ENCODE assay signal across 1 cellular context in genomic region chr7:100158229-100159098, GRCh38.
TF ChIP-seq lines count a peak whose summit lies in the region.

Gene TRAPPC14 (minus strand): TSS chr7:100158723. CDS start chr7:100158499, 224 bp downstream.

TF ChIP-seq in HepG2, 621 proteins besides CTCF, POLR2A, EP300 and RAD21 (continued from another document and continues in another):
- TF ChIP-seq FOXP4 (CRISPR knock-in tag; IDR thresholded peaks at IDR 0.05), result peak; percentile 21; the same call in 1 of the 2 replicates
- peak; percentile 53; the same call in 1 of the 2 replicates for TF ChIP-seq ZNF543 (CRISPR knock-in tag; IDR thresholded peaks at IDR 0.05)
- 0 out of 2 replicates have a peak, but pooled peaks have one; percentile 48 for TF ChIP-seq ZNF335 (CRISPR knock-in tag; IDR thresholded peaks at IDR 0.05)
- peak; percentile 59; the same call in 1 of the 2 replicates for TF ChIP-seq ZNF281 (CRISPR knock-in tag; IDR thresholded peaks at IDR 0.05; ENCODE audit: borderline replicate concordance)
- peak; percentile 86 for TF ChIP-seq TEAD3 (CRISPR knock-in tag; optimal IDR thresholded peaks at IDR 0.05; ENCODE audit: borderline replicate concordance)
- TF ChIP-seq ZNF20 (CRISPR knock-in tag; IDR thresholded peaks at IDR 0.05), result no peak
- TF ChIP-seq ZEB1 (IDR thresholded peaks at IDR 0.05; ENCODE audit: insufficient replicate concordance, low read depth), result no peak
- peak; percentile 56; the same call in 1 of the 2 replicates for TF ChIP-seq ARID5B (CRISPR knock-in tag; IDR thresholded peaks at IDR 0.05)
- 0 out of 2 replicates have a peak, but pooled peaks have one; percentile 24 for TF ChIP-seq DNMT1 (CRISPR knock-in tag; IDR thresholded peaks at IDR 0.05)
- peak; percentile 81 for TF ChIP-seq PHF20 (CRISPR knock-in tag; IDR thresholded peaks at IDR 0.05)
- TF ChIP-seq SP4 (CRISPR knock-in tag; IDR thresholded peaks at IDR 0.05), result peak; percentile 91
- TF ChIP-seq ZNF746 (CRISPR knock-in tag; IDR thresholded peaks at IDR 0.05), result no peak
- peak; percentile 66; the same call in 1 of the 2 replicates for TF ChIP-seq HES4 (CRISPR knock-in tag; IDR thresholded peaks at IDR 0.05; ENCODE audit: borderline replicate concordance)
- TF ChIP-seq ETV5 (CRISPR knock-in tag; IDR thresholded peaks at IDR 0.05; ENCODE audit: borderline replicate concordance), result peak; percentile 69; the same call in 1 of the 2 replicates
- peak; percentile 67 for TF ChIP-seq MAZ (IDR thresholded peaks at IDR 0.05; ENCODE audit: borderline replicate concordance, low read depth, low read length)
- peak; percentile 76 for TF ChIP-seq MAZ (CRISPR knock-in tag; IDR thresholded peaks at IDR 0.05; ENCODE audit: low read depth)
- no peak for TF ChIP-seq SOX6 (IDR thresholded peaks at IDR 0.05)
- peak; percentile 40 for TF ChIP-seq SOX6 (CRISPR knock-in tag; IDR thresholded peaks at IDR 0.05)
- no peak for TF ChIP-seq HNRNPL (IDR thresholded peaks at IDR 0.05; ENCODE audit: low read depth, low read length)
- peak; percentile 39; the same call in 1 of the 2 replicates for TF ChIP-seq SPEN (CRISPR knock-in tag; IDR thresholded peaks at IDR 0.05; ENCODE audit: low read depth)
- peak; percentile 61; the same call in 1 of the 2 replicates for TF ChIP-seq ZNF761 (CRISPR knock-in tag; conservative IDR thresholded peaks at IDR 0.05)
- TF ChIP-seq ZFP1 (CRISPR knock-in tag; IDR thresholded peaks at IDR 0.05), result 0 out of 2 replicates have a peak, but pooled peaks have one; percentile 29
- no peak for TF ChIP-seq JUN (CRISPR knock-in tag; IDR thresholded peaks at IDR 0.05)
- TF ChIP-seq FOXK1 (CRISPR knock-in tag; IDR thresholded peaks at IDR 0.05; ENCODE audit: borderline replicate concordance, low read depth), result peak; percentile 50; the same call in 1 of the 2 replicates
- no peak for TF ChIP-seq CBX1 (IDR thresholded peaks at IDR 0.05; ENCODE audit: low read depth)
- TF ChIP-seq THAP11 (CRISPR knock-in tag; IDR thresholded peaks at IDR 0.05), result peak; percentile 86
- peak; percentile 41; the same call in 1 of the 2 replicates for TF ChIP-seq KDM5A (IDR thresholded peaks at IDR 0.05; ENCODE audit: borderline replicate concordance, low read length)
- TF ChIP-seq TIGD3 (CRISPR knock-in tag; IDR thresholded peaks at IDR 0.05; ENCODE audit: borderline replicate concordance), result no peak
- TF ChIP-seq RBAK (CRISPR knock-in tag; IDR thresholded peaks at IDR 0.05), result no peak
- TF ChIP-seq NKX3-1 (CRISPR knock-in tag; IDR thresholded peaks at IDR 0.05), result no peak
- TF ChIP-seq XRCC5 (optimal IDR thresholded peaks at IDR 0.05; ENCODE audit: low read length), result peak; percentile 63
- TF ChIP-seq GATAD2A (CRISPR knock-in tag; IDR thresholded peaks at IDR 0.05), result peak; percentile 39; the same call in 1 of the 2 replicates
- TF ChIP-seq ZNF788 (CRISPR knock-in tag; IDR thresholded peaks at IDR 0.05; ENCODE audit: borderline replicate concordance), result peak; percentile 63; the same call in 1 of the 2 replicates
- no peak for TF ChIP-seq GPBP1L1 (CRISPR knock-in tag; IDR thresholded peaks at IDR 0.05)
- peak; percentile 44; the same call in 1 of the 2 replicates for TF ChIP-seq YEATS4 (CRISPR knock-in tag; IDR thresholded peaks at IDR 0.05; ENCODE audit: borderline replicate concordance)
- no peak for TF ChIP-seq ZKSCAN5 (CRISPR knock-in tag; IDR thresholded peaks at IDR 0.05)
- peak; percentile 68; the same call in 1 of the 2 replicates for TF ChIP-seq ZFP82 (CRISPR knock-in tag; IDR thresholded peaks at IDR 0.05; ENCODE audit: borderline replicate concordance)
- 0 out of 2 replicates have a peak, but pooled peaks have one; percentile 14 for TF ChIP-seq E2F5 (CRISPR knock-in tag; conservative IDR thresholded peaks at IDR 0.05)
- no peak for TF ChIP-seq FOSL1 (CRISPR knock-in tag; IDR thresholded peaks at IDR 0.05; ENCODE audit: borderline replicate concordance)
- TF ChIP-seq TBX2 (CRISPR knock-in tag; IDR thresholded peaks at IDR 0.05; ENCODE audit: borderline replicate concordance), result no peak; the same call in 1 of the 2 replicates
- TF ChIP-seq GATAD1 (CRISPR knock-in tag; IDR thresholded peaks at IDR 0.05), result peak; percentile 82
- TF ChIP-seq GFI1 (CRISPR knock-in tag; IDR thresholded peaks at IDR 0.05; ENCODE audit: borderline replicate concordance), result no peak; the same call in 1 of the 2 replicates
- TF ChIP-seq ZNF225 (CRISPR knock-in tag; IDR thresholded peaks at IDR 0.05), result peak; percentile 43; the same call in 1 of the 2 replicates
- TF ChIP-seq SP2 (CRISPR knock-in tag; IDR thresholded peaks at IDR 0.05), result peak; percentile 7; the same call in 1 of the 2 replicates
- peak; percentile 45; the same call in 1 of the 2 replicates for TF ChIP-seq PCBP1 (IDR thresholded peaks at IDR 0.05; ENCODE audit: borderline replicate concordance, low read depth, low read length)
- TF ChIP-seq ATF1 (CRISPR knock-in tag; IDR thresholded peaks at IDR 0.05), result no peak
- no peak; the same call in 1 of the 2 replicates for TF ChIP-seq MAX (IDR thresholded peaks at IDR 0.05)
- TF ChIP-seq ZNF24 (IDR thresholded peaks at IDR 0.05), result peak; percentile 30; the same call in 1 of the 2 replicates
- peak; percentile 55; the same call in 1 of the 2 replicates for TF ChIP-seq HINFP (CRISPR knock-in tag; IDR thresholded peaks at IDR 0.05; ENCODE audit: low read depth)
- peak; percentile 16; the same call in 1 of the 2 replicates for TF ChIP-seq BCL6 (CRISPR knock-in tag; IDR thresholded peaks at IDR 0.05)
- TF ChIP-seq KDM5B (CRISPR knock-in tag; IDR thresholded peaks at IDR 0.05; ENCODE audit: borderline replicate concordance), result peak; percentile 56; the same call in 1 of the 2 replicates
- peak; percentile 49; the same call in 1 of the 2 replicates for TF ChIP-seq ZSCAN12 (CRISPR knock-in tag; IDR thresholded peaks at IDR 0.05)
- peak; percentile 83 for TF ChIP-seq PHF8 (CRISPR knock-in tag; IDR thresholded peaks at IDR 0.05)
- TF ChIP-seq MED1 (CRISPR knock-in tag; IDR thresholded peaks at IDR 0.05), result peak; percentile 25; the same call in 1 of the 2 replicates
- TF ChIP-seq ZNF383 (CRISPR knock-in tag; IDR thresholded peaks at IDR 0.05; ENCODE audit: borderline replicate concordance), result 0 out of 2 replicates have a peak, but pooled peaks have one; percentile 52
- TF ChIP-seq ATF5 (CRISPR knock-in tag; IDR thresholded peaks at IDR 0.05; ENCODE audit: low read depth), result no peak
- peak; percentile 45 for TF ChIP-seq ELF3 (CRISPR knock-in tag; IDR thresholded peaks at IDR 0.05)
- TF ChIP-seq SP5 (CRISPR knock-in tag; IDR thresholded peaks at IDR 0.05; ENCODE audit: borderline replicate concordance, low read depth), result peak; percentile 85
